ENCODE assay signal across 16 cellular contexts in genomic region chr15:59276225-59277178, GRCh38.
DNase-seq lines count a peak whose midpoint lies in the region; ATAC-seq and TF ChIP-seq lines count a peak whose summit lies in the region.
"Had no signal": no experiment of that assay in that cellular context is flagged by ENCODE, and none has a peak within 500 bp of the region (broad histone marks: within the 10 kb centered on the region; RNA-seq: fewer than 3 reads in every experiment).

No MANE protein-coding gene starts in this region.

- H4K20me1 ChIP-seq in PC-3 (ENCODE audit: low read length), result no peaks in the 10 kb centered on the region

- peak; percentile 70 for DNase-seq in ELF-1 (ENCODE audit: low read depth, low spot score)
- peak; percentile 94 for DNase-seq in PC-3
- peak; percentile 79 for DNase-seq in epithelial cell of prostate (ENCODE audit: low read depth, low spot score)
- no peak for DNase-seq in progenitor cell of endocrine pancreas (ENCODE audit: low spot score, unreplicated experiment)
- no peak for DNase-seq in NCI-H2171 (lab: John Stamatoyannopoulos, UW)
- no peak for DNase-seq in foreskin melanocyte
- no peak for DNase-seq in activated T-cell treated with anti-CD3 and anti-CD28 coated beads, Interleukin-2, amount 50 U/mL, for 1 hour
- DNase-seq: activated CD8-positive, alpha-beta memory T cell treated with anti-CD3 and anti-CD28 coated beads for 24 hours; GOT3; left cardiac atrium; NCI-H1048; NCI-H774; sigmoid colon; SW 1271; WERI-Rb-1 had no signal

- no peaks in the 10 kb centered on the region for H3K36me3 Mint-ChIP-seq in progenitor cell of endocrine pancreas (ENCODE audit: insufficient read depth)

- intact Hi-C loops in PC-3 (cut with micrococcal nuclease), result loop anchor here (2.0 kb wide), 2 partner anchors 96 to 106 kb away; partner anchors contain the start of gene MYO1E

- H2AFZ ChIP-seq in PC-3 (ENCODE audit: low read length), result no peak overlapping the region

- peak overlapping the region; percentile 28; the same call in 1 of the 2 replicates for H3K4me3 ChIP-seq in PC-3 (ENCODE audit: low read length)
- H3K4me3 ChIP-seq: K562, sigmoid colon had no signal

- H3K4me1 ChIP-seq in PC-3 (ENCODE audit: insufficient read depth, low read length), result peaks cover 81% of the 10 kb centered on the region
- H3K4me1 ChIP-seq: sigmoid colon had no signal

- H3K9ac ChIP-seq in PC-3 (ENCODE audit: low read length), result peak overlapping the region; percentile 73

- H3K27ac ChIP-seq in PC-3 (ENCODE audit: low read length) (peak overlapping the region; percentile 97), epithelial cell of prostate (peak overlapping the region; percentile 75)
- H3K27ac ChIP-seq: sigmoid colon, WERI-Rb-1 had no signal

- no peaks in the 10 kb centered on the region; the same call in 1 of the 2 replicates for H3K36me3 ChIP-seq in PC-3 (ENCODE audit: low read depth, low read length)
- H3K36me3 ChIP-seq: sigmoid colon, WERI-Rb-1 had no signal

- H3K9me3 Mint-ChIP-seq in progenitor cell of endocrine pancreas (ENCODE audit: low read depth), result no peaks in the 10 kb centered on the region

- H3K79me2 ChIP-seq in PC-3 (ENCODE audit: low read length), result peaks cover 89% of the 10 kb centered on the region

- H3K9me3 ChIP-seq in PC-3 (ENCODE audit: low read length), result no peaks in the 10 kb centered on the region
- H3K9me3 ChIP-seq: sigmoid colon had no signal

- TF ChIP-seq CTCF in PC-3 (conservative IDR thresholded peaks at IDR 0.05; ENCODE audit: low read depth, low read length), result no peak
- no peak for TF ChIP-seq CTCF in progenitor cell of endocrine pancreas (IDR thresholded peaks at IDR 0.05; ENCODE audit: unreplicated experiment)

- no peaks in the 10 kb centered on the region for H3F3A ChIP-seq in PC-3 (ENCODE audit: low read length, unreplicated experiment)

- H3K27ac Mint-ChIP-seq in progenitor cell of endocrine pancreas, result peak overlapping the region; percentile 34

- H3K4me1 Mint-ChIP-seq in progenitor cell of endocrine pancreas (ENCODE audit: low read depth), result peaks cover 24% of the 10 kb centered on the region

- no peaks in the 10 kb centered on the region for H3K9me2 ChIP-seq in PC-3 (replicated peaks; ENCODE audit: low read length)

- peak overlapping the region; percentile 58 for H3K4me2 ChIP-seq in PC-3 (ENCODE audit: low read length)

- H3K4me3 Mint-ChIP-seq in progenitor cell of endocrine pancreas (ENCODE audit: low read depth), result no peak overlapping the region

- no peaks in the 10 kb centered on the region for H3K27me3 Mint-ChIP-seq in progenitor cell of endocrine pancreas

- no peaks in the 10 kb centered on the region for H3K27me3 ChIP-seq in PC-3 (ENCODE audit: low read length)
- H3K27me3 ChIP-seq: sigmoid colon had no signal

- POLR2A ChIA-PET in PC-3 (lab: Charles Lee; ENCODE audit: unreplicated experiment), result interaction anchor here (0.7 kb wide), 1 partner anchor 29 kb away, joined by 4 read pairs; no protein-coding TSS in a partner anchor

- ATAC-seq in PC-3, result peak; percentile 87
- ATAC-seq: K562, left cardiac atrium had no signal

- CTCF ChIA-PET in PC-3 (lab: Charles Lee), result no interaction called here

- TSS peak; percentile 74 for BruUV-seq in PC-3 (replicated peaks; lab: Mats Ljungman, UMichigan)

Comparison
In these comparisons a context has a peak if more than half of its experiments do, and no peak if none do; other contexts are left out.
1. DNase-seq: peak in ELF-1 (single experiment), PC-3 (single experiment) and epithelial cell of prostate (single experiment); none in progenitor cell of endocrine pancreas (single experiment), NCI-H2171 (single experiment), foreskin melanocyte (single experiment) and activated T-cell treated with anti-CD3 and anti-CD28 coated beads, Interleukin-2, amount 50 U/mL, for 1 hour (single experiment).